Comparison of ENCODE assay signal across 9 cellular contexts in genomic region chr6:36577298-36577697, GRCh38.
DNase-seq lines count a peak whose midpoint lies in the region; ATAC-seq and TF ChIP-seq lines count a peak whose summit lies in the region.
"Had no signal": no experiment of that assay in that cellular context is flagged by ENCODE, and none has a peak within 500 bp of the region (broad histone marks: within the 10 kb centered on the region; RNA-seq: fewer than 3 reads in every experiment).

No MANE protein-coding gene starts in this region.

- ATAC-seq in HG03378 (IDR thresholded peaks at IDR 0.05; ENCODE audit: unreplicated experiment) (no peak), GM18505 (IDR thresholded peaks at IDR 0.05; ENCODE audit: unreplicated experiment) (no peak)

- TF ChIP-seq CTCF in nephron (IDR thresholded peaks at IDR 0.05; ENCODE audit: unreplicated experiment in 3 of 3): no peak

- no peaks in the 10 kb centered on the region for H3K36me3 Mint-ChIP-seq in nephron (ENCODE audit: low read depth)

- no peak overlapping the region for H3K4me3 Mint-ChIP-seq in nephron
- H3K4me3 Mint-ChIP-seq: stimulated activated naive CD8-positive, alpha-beta T cell treated with anti-CD3 and anti-CD28 coated beads, Interleukin-15, Interleukin-2, amounts not matched to agents 100 ng/mL and 50 ng/mL, for 24 hours had no signal

- H3K27ac Mint-ChIP-seq in nephron: peak overlapping the region in 2 of 3 experiments; percentile 29 to 70
- H3K27ac Mint-ChIP-seq: stimulated activated naive CD8-positive, alpha-beta T cell treated with anti-CD3 and anti-CD28 coated beads, Interleukin-15, Interleukin-2, amounts not matched to agents 100 ng/mL and 50 ng/mL, for 24 hours had no signal

- no peaks in the 10 kb centered on the region for H3K9me3 Mint-ChIP-seq in nephron
- H3K9me3 Mint-ChIP-seq: stimulated activated naive CD8-positive, alpha-beta T cell treated with anti-CD3 and anti-CD28 coated beads, Interleukin-15, Interleukin-2, amounts not matched to agents 100 ng/mL and 50 ng/mL, for 24 hours had no signal

- DNase-seq in AG20443 (ENCODE audit: low spot score) (peak; percentile 85), OCI-M2 (lab: John Stamatoyannopoulos, UW; ENCODE audit: unreplicated experiment) (peak; percentile 54), epidermal melanocyte (ENCODE audit: insufficient read length, low spot score) (peak; percentile 34)
- DNase-seq in stimulated activated CD4-positive, alpha-beta T cell treated with anti-CD3 and anti-CD28 coated beads, Interleukin-2, amount 100 ng/mL, for 24 hours: no peak
- DNase-seq in stimulated activated CD4-positive, alpha-beta T cell treated with anti-CD3 and anti-CD28 coated beads, Interleukin-15, amount 100 ng/mL, for 24 hours: no peak

- no peaks in the 10 kb centered on the region for H3K27me3 Mint-ChIP-seq in nephron (ENCODE audit: low read depth)
- H3K27me3 Mint-ChIP-seq: stimulated activated naive CD8-positive, alpha-beta T cell treated with anti-CD3 and anti-CD28 coated beads, Interleukin-15, Interleukin-2, amounts not matched to agents 100 ng/mL and 50 ng/mL, for 24 hours had no signal

- H3K4me1 Mint-ChIP-seq in nephron: peaks cover 18% of the 10 kb centered on the region

- TF ChIP-seq POLR2A in GM18505 (IDR thresholded peaks at IDR 0.05; ENCODE audit: borderline replicate concordance, extremely low read depth, insufficient read depth, insufficient read length): no peak

Comparison
In these comparisons a context has a peak if more than half of its experiments do, and no peak if none do; other contexts are left out.
1. DNase-seq: peak in AG20443 (single experiment), OCI-M2 (single experiment) and epidermal melanocyte (single experiment); none in stimulated activated CD4-positive, alpha-beta T cell treated with anti-CD3 and anti-CD28 coated beads, Interleukin-2, amount 100 ng/mL, for 24 hours (0 of 2) and stimulated activated CD4-positive, alpha-beta T cell treated with anti-CD3 and anti-CD28 coated beads, Interleukin-15, amount 100 ng/mL, for 24 hours (single experiment).